ENCODE assay signal across 8 cellular contexts in the genomic region with DNA sequence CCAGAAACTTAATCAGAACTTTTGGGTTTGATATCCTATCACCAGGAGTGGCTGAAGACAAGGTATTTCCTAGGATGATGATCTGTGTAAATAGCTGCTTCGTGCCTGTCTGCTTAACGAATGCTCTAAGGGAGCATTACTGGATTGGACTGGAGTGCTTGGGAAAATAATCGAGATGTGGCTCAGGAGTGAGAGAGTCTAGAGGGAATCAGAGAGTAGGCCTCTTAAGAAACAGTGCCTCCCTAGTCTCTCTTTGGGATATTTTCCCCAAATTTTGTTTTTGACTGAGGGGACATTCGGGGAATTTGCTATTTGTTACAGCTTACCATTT. TPM values are rescaled to one million over a fixed set of nuclear protein-coding genes. Genes with fewer than 3 reads are reported as not detected.
A peak's percentile ranks its signal among the peaks of the same experiment; 100 is the strongest.
DNase-seq lines count a peak whose midpoint lies in the region; ATAC-seq, FAIRE-seq and TF ChIP-seq lines count a peak whose summit lies in the region.

No MANE protein-coding gene starts in this region.

- FAIRE-seq in endothelial cell of umbilical vein (lab: Jason Lieb, UNC) = no peak
- no peak for FAIRE-seq in RCC 7860 (lab: Jason Lieb, UNC)

- H3K4me3 ChIP-seq in AG04450 (ENCODE audit: low read depth, low read length) (peak overlapping the region; percentile 81), Peyer's patch (peak overlapping the region; percentile 42 to 71 (median 60)), endothelial cell of umbilical vein (replicated peaks in 1 of 3; ENCODE audit: insufficient read depth in 1 of 3, low read depth in 1 of 3, low read length in 3 of 3) (peak overlapping the region in 1 of 3 experiments; percentile 0), neural progenitor cell (no peak overlapping the region)

- no peaks in the 10 kb centered on the region for H3K36me3 ChIP-seq in Peyer's patch
- no peaks in the 10 kb centered on the region for H3K36me3 ChIP-seq in endothelial cell of umbilical vein (ENCODE audit: control insufficient read depth in 2 of 2, extremely low read depth in 1 of 2, insufficient read depth in 2 of 2, low read length in 2 of 2)
- no peaks in the 10 kb centered on the region for H3K36me3 ChIP-seq in neural progenitor cell

- dilution Hi-C loops in endothelial cell of umbilical vein (cut with MboI; ENCODE audit: extremely low pct_ligation_motif_present, low sequenced_read_pairs) = no loop called here

- peaks cover 14% of the 10 kb centered on the region for H3F3A ChIP-seq in neural progenitor cell (ENCODE audit: low read depth)

- H3K27me3 ChIP-seq in AG04450 (ENCODE audit: control insufficient read depth, insufficient read depth, low read length) (no peaks in the 10 kb centered on the region), Peyer's patch (no peaks in the 10 kb centered on the region), endothelial cell of umbilical vein (ENCODE audit: control insufficient read depth in 2 of 2, insufficient read depth in 2 of 2, low read length in 2 of 2) (no peaks in the 10 kb centered on the region), neural progenitor cell (no peaks in the 10 kb centered on the region)

- H3K79me2 ChIP-seq in endothelial cell of umbilical vein (ENCODE audit: control insufficient read depth, insufficient read depth, low read length) (peaks cover 35% of the 10 kb centered on the region), neural progenitor cell (ENCODE audit: low read depth) (no peaks in the 10 kb centered on the region)

- TF ChIP-seq CTCF in AG04450 (IDR thresholded peaks at IDR 0.05; ENCODE audit: low read depth, low read length) (no peak), Peyer's patch (IDR thresholded peaks at IDR 0.05) (no peak), endothelial cell of umbilical vein (IDR thresholded peaks at IDR 0.05; ENCODE audit: extremely low read depth in 1 of 2, insufficient read depth in 1 of 2, low read depth in 1 of 2, low read length in 2 of 2) (no peak), neural progenitor cell (IDR thresholded peaks at IDR 0.05) (no peak)

- intact Hi-C loops in endothelial cell of umbilical vein (cut with micrococcal nuclease) = loop anchor here (5.0 kb wide), 1 partner anchor 238 kb away; no protein-coding TSS in a partner anchor

- no peak for TF ChIP-seq POLR2A in Peyer's patch (IDR thresholded peaks at IDR 0.05)
- no peak for TF ChIP-seq POLR2A in endothelial cell of umbilical vein (IDR thresholded peaks at IDR 0.05; ENCODE audit: low read depth, low read length)

- H4K20me1 ChIP-seq in endothelial cell of umbilical vein (replicated peaks; ENCODE audit: control insufficient read depth, extremely low read depth, insufficient read depth, low read length) (no peaks in the 10 kb centered on the region), neural progenitor cell (ENCODE audit: low read depth) (no peaks in the 10 kb centered on the region)

- no peak overlapping the region for H3K27ac Mint-ChIP-seq in neural progenitor cell

- peaks cover 7% of the 10 kb centered on the region for H3K36me3 Mint-ChIP-seq in neural progenitor cell

- CTCF ChIA-PET in AG04450 (lab: Charles Lee) (interaction anchor here (0.9 to 3.8 kb wide), 9 partner anchors 32 to 491 kb away, joined by 3 to 63 read pairs (median 7); no protein-coding TSS in a partner anchor), endothelial cell of umbilical vein (lab: Charles Lee) (interaction anchor here (0.7 to 8.5 kb wide), 10 partner anchors 8 to 550 kb away, joined by 3 to 215 read pairs (median 16); a partner anchor contains a TSS)

- POLR2A ChIA-PET in AG04450 (lab: Yijun Ruan, JAX) = interaction anchor here (1.2 to 1.9 kb wide), 3 partner anchors 15 to 81 kb away, joined by 3 to 7 read pairs (median 3); no protein-coding TSS in a partner anchor
- POLR2A ChIA-PET in endothelial cell of umbilical vein (lab: Charles Lee) = no interaction called here

- DNase-seq in AG04450 (ENCODE audit: low read depth, low spot score) (no peak), Peyer's patch (no peak), endothelial cell of umbilical vein (ENCODE audit: low read depth, low spot score) (no peak), neural progenitor cell (ENCODE audit: low spot score) (no peak), RCC 7860 (ENCODE audit: low spot score) (no peak), H4 (ENCODE audit: low spot score) (no peak)

- H3K4me3 Mint-ChIP-seq in neural progenitor cell = peak overlapping the region; percentile 90

- H3K4me1 ChIP-seq in Peyer's patch (peaks cover 7 to 51% (median 22%) of the 10 kb centered on the region in 4 donors), endothelial cell of umbilical vein (ENCODE audit: control insufficient read depth, extremely low read depth, insufficient read depth, low read length) (peaks cover 30% of the 10 kb centered on the region), neural progenitor cell (peaks cover 24% of the 10 kb centered on the region)

- H3K27me3 Mint-ChIP-seq in neural progenitor cell (ENCODE audit: insufficient read depth, low read depth) = peaks cover 5% of the 10 kb centered on the region

- peak overlapping the region; percentile 48 for H3K4me2 ChIP-seq in endothelial cell of umbilical vein (ENCODE audit: insufficient read depth, low read length)
- no peak overlapping the region for H3K4me2 ChIP-seq in neural progenitor cell

- H3K9ac ChIP-seq in endothelial cell of umbilical vein (replicated peaks; ENCODE audit: extremely low read depth, insufficient read depth, low read length) (no peak overlapping the region), neural progenitor cell (no peak overlapping the region)

- H3K9me1 ChIP-seq in endothelial cell of umbilical vein (replicated peaks; ENCODE audit: control insufficient read depth, extremely low read depth, insufficient read depth, low read length) = no peaks in the 10 kb centered on the region

- H3K4me1 Mint-ChIP-seq in neural progenitor cell = peaks cover 62% of the 10 kb centered on the region

- BruUV-seq in endothelial cell of umbilical vein (replicated peaks; lab: Mats Ljungman, UMichigan) = no TSS peak

- ATAC-seq in HG03139 (IDR thresholded peaks at IDR 0.05; ENCODE audit: unreplicated experiment) = no peak
- ATAC-seq in GM18873 (IDR thresholded peaks at IDR 0.05; ENCODE audit: low FRiP score, unreplicated experiment) = no peak

- no peaks in the 10 kb centered on the region; the same call in 1 of the 2 replicates for H3K9me3 ChIP-seq in AG04450 (ENCODE audit: control insufficient read depth, insufficient read depth, low read length)
- H3K9me3 ChIP-seq in Peyer's patch = no peaks in the 10 kb centered on the region
- H3K9me3 ChIP-seq in endothelial cell of umbilical vein (replicated peaks; ENCODE audit: control insufficient read depth, insufficient read depth, low read length) = no peaks in the 10 kb centered on the region
- H3K9me3 ChIP-seq in neural progenitor cell (ENCODE audit: low read depth) = no peaks in the 10 kb centered on the region

- H3K27ac ChIP-seq in AG04450 (ENCODE audit: low read depth, low read length) (peak overlapping the region; percentile 84), Peyer's patch (peak overlapping the region; percentile 51 to 87 (median 85)), endothelial cell of umbilical vein (ENCODE audit: insufficient read depth, low read depth, low read length) (no peak overlapping the region), neural progenitor cell (no peak overlapping the region)

- peaks cover 3% of the 10 kb centered on the region for H3K9me3 Mint-ChIP-seq in neural progenitor cell

- H2AFZ ChIP-seq in endothelial cell of umbilical vein (ENCODE audit: low read depth, low read length) (no peak overlapping the region), neural progenitor cell (replicated peaks) (no peak overlapping the region)

RNA-seq across cellular contexts. Expression of a gene that starts 2.5 kb away (rescaled TPM):
- polyA plus RNA-seq in AG04450 (2011; rRNA removed) = 23.0 TPM in 2 replicates
- polyA minus RNA-seq in AG04450 (2011; rRNA and poly(A)+ RNA removed) = 55.4 and 56.9 TPM in 2 replicates
- 10 to 100 TPM in 3 of 4 donors, 1 to 10 TPM in 1; 8.4 to 60.2 (median 22.7) TPM for total RNA-seq in Peyer's patch
- total RNA-seq in endothelial cell of umbilical vein = 16.8 and 17.1 TPM in 2 replicates
- 12.4 and 15.9 TPM in 2 replicates for polyA plus RNA-seq in endothelial cell of umbilical vein
- polyA plus RNA-seq in endothelial cell of umbilical vein (2011; cell fraction: cytosol; rRNA removed) = 9.5 and 10.3 TPM in 2 replicates
- polyA plus RNA-seq in endothelial cell of umbilical vein (2011; cell fraction: nucleus; rRNA removed) = 13.0 and 13.3 TPM in 2 replicates
- polyA plus RNA-seq in endothelial cell of umbilical vein (2012) = 6.1 and 8.9 TPM in 2 replicates
- polyA minus RNA-seq in endothelial cell of umbilical vein = 28.1 and 29.1 TPM in 2 replicates
- polyA minus RNA-seq in endothelial cell of umbilical vein (2011; cell fraction: cytosol; rRNA and poly(A)+ RNA removed) = 0.92 TPM
- polyA minus RNA-seq in endothelial cell of umbilical vein (2011; cell fraction: nucleus; rRNA and poly(A)+ RNA removed) = 38.9 and 40.4 TPM in 2 replicates
- 3.0 and 3.8 TPM in 2 replicates for total RNA-seq in neural progenitor cell (ENCODE audit: low replicate concordance)
- 2.3 and 4.3 TPM in 2 replicates for total RNA-seq in H4 (2014; rRNA removed; shearing (Covaris generic))

RNA-seq across cellular contexts. Expression of a gene that starts 49.2 kb away (rescaled TPM):
- 11.9 and 20.4 TPM in 2 replicates for polyA plus RNA-seq in AG04450 (2011; rRNA removed)
- 4.7 and 10.4 TPM in 2 replicates for polyA minus RNA-seq in AG04450 (2011; rRNA and poly(A)+ RNA removed)
- total RNA-seq in Peyer's patch = 10 to 100 TPM; 19.3 to 63.5 (median 31.1) TPM
- total RNA-seq in endothelial cell of umbilical vein = 32.8 and 33.4 TPM in 2 replicates
- 5.2 and 8.1 TPM in 2 replicates for polyA plus RNA-seq in endothelial cell of umbilical vein
- 8.0 and 8.4 TPM in 2 replicates for polyA plus RNA-seq in endothelial cell of umbilical vein (2011; cell fraction: cytosol; rRNA removed)
- 32.7 and 50.6 TPM in 2 replicates for polyA plus RNA-seq in endothelial cell of umbilical vein (2011; cell fraction: nucleus; rRNA removed)
- 28.6 and 40.1 TPM in 2 replicates for polyA plus RNA-seq in endothelial cell of umbilical vein (2012)
- polyA minus RNA-seq in endothelial cell of umbilical vein = 9.6 and 11.0 TPM in 2 replicates
- 5.4 TPM for polyA minus RNA-seq in endothelial cell of umbilical vein (2011; cell fraction: cytosol; rRNA and poly(A)+ RNA removed)
- polyA minus RNA-seq in endothelial cell of umbilical vein (2011; cell fraction: nucleus; rRNA and poly(A)+ RNA removed) = 45.1 and 62.5 TPM in 2 replicates
- 32.4 and 48.3 TPM in 2 replicates for total RNA-seq in neural progenitor cell (ENCODE audit: low replicate concordance)
- 5.5 and 8.5 TPM in 2 replicates for total RNA-seq in H4 (2014; rRNA removed; shearing (Covaris generic))

RNA-seq across cellular contexts. Expression of a gene that starts 49.3 kb away (rescaled TPM):
- polyA plus RNA-seq in AG04450 (2011; rRNA removed) (8.1 and 11.2 TPM in 2 replicates), endothelial cell of umbilical vein (0.75 and 1.4 TPM in 2 replicates)
- polyA minus RNA-seq in AG04450 (2011; rRNA and poly(A)+ RNA removed) = 3.4 and 8.6 TPM in 2 replicates
- total RNA-seq in Peyer's patch (10 to 100 TPM in 1 of 4 donors, 1 to 10 TPM in 3; 6.8 to 13.2 (median 8.5) TPM), endothelial cell of umbilical vein (7.0 and 7.6 TPM in 2 replicates), neural progenitor cell (ENCODE audit: low replicate concordance) (8.4 and 13.4 TPM in 2 replicates)
- 1.8 and 2.0 TPM in 2 replicates for polyA plus RNA-seq in endothelial cell of umbilical vein (2011; cell fraction: cytosol; rRNA removed)
- 1.8 and 3.0 TPM in 2 replicates for polyA plus RNA-seq in endothelial cell of umbilical vein (2011; cell fraction: nucleus; rRNA removed)
- polyA plus RNA-seq in endothelial cell of umbilical vein (2012) = 7.7 and 8.6 TPM in 2 replicates
- polyA minus RNA-seq in endothelial cell of umbilical vein = 2.6 and 3.5 TPM in 2 replicates
- 2.0 TPM for polyA minus RNA-seq in endothelial cell of umbilical vein (2011; cell fraction: cytosol; rRNA and poly(A)+ RNA removed)
- polyA minus RNA-seq in endothelial cell of umbilical vein (2011; cell fraction: nucleus; rRNA and poly(A)+ RNA removed) = 1.7 and 2.9 TPM in 2 replicates
- total RNA-seq in H4 (2014; rRNA removed; shearing (Covaris generic)) = 4.1 and 4.6 TPM in 2 replicates

Comparison
In these comparisons a context has a peak if more than half of its experiments do, and no peak if none do; other contexts are left out.
1. H3K27ac ChIP-seq: peak in AG04450 (single experiment) and Peyer's patch (4 of 4); none in endothelial cell of umbilical vein (single experiment) and neural progenitor cell (single experiment).